ENCODE assay signal across 18 cellular contexts in the genomic region with DNA sequence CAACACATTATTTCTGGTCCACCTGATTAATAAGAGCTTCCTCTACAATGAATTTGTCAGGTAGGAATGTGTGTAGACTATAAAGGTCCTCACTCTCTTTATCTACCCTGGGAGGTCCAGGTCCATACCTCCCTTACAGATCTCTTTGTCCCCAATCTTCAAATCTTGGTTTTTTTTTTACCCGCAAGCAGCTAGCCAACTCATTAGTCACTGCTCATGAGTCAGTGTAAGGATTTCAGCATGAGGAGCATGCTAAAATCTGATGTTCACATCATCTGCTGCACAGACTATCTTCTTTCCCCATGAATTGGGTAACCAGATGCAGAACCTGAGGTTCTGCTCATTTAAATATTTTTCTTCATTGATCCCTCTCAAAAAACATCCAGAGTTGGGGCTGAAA.
"Had no signal": no experiment of that assay in that cellular context is flagged by ENCODE, and none has a peak within 500 bp of the region (broad histone marks: within the 10 kb centered on the region; RNA-seq: fewer than 3 reads in every experiment).

No MANE protein-coding gene starts in this region.

- DNase-seq: activated CD4-positive, alpha-beta memory T cell treated with anti-CD3 and anti-CD28 coated beads, Interleukin-2, amount 10 ng/mL, durations not matched to agents 7 days and 5 days; activated CD4-positive, alpha-beta T cell treated with anti-CD3 and anti-CD28 coated beads for 1 hour; activated effector memory CD4-positive, alpha-beta T cell treated with Interleukin-2 at 50 U/mL for 16 hours; activated T-cell treated with anti-CD3 and anti-CD28 coated beads, Interleukin-2, amount 50 U/mL, for 24 hours; effector memory CD4-positive, alpha-beta T cell; gastrocnemius medialis; heart right ventricle; kidney; left ventricle myocardium superior; mesendoderm; small intestine; stimulated activated CD4-positive, alpha-beta T cell treated with anti-CD3 and anti-CD28 coated beads, Interleukin-4, amount 100 ng/mL, for 24 hours; stimulated activated naive CD4-positive, alpha-beta T cell; T-helper 1 cell; transverse colon had no signal

- H3K9me3 ChIP-seq: gastrocnemius medialis, heart right ventricle, right atrium auricular region, transverse colon had no signal

- H3K36me3 ChIP-seq: gastrocnemius medialis, heart right ventricle, right atrium auricular region, transverse colon had no signal

- H3K4me1 ChIP-seq: gastrocnemius medialis, heart right ventricle, right atrium auricular region, transverse colon had no signal

- H3K27ac ChIP-seq: gastrocnemius medialis, heart right ventricle, right atrium auricular region, transverse colon, VCaP had no signal

- ATAC-seq: gastrocnemius medialis; heart right ventricle; left ventricle myocardium superior; natural killer cell treated with Interleukin-12 subunit alpha and Interleukin-12 subunit beta and Interleukin-15 and Interleukin-18, amount 100 ng/mL, for 72 hours had no signal

- H3K4me3 ChIP-seq: gastrocnemius medialis, heart right ventricle, right atrium auricular region, transverse colon had no signal

- H3K27me3 ChIP-seq: gastrocnemius medialis, right atrium auricular region, transverse colon had no signal
